In the genomic region with DNA sequence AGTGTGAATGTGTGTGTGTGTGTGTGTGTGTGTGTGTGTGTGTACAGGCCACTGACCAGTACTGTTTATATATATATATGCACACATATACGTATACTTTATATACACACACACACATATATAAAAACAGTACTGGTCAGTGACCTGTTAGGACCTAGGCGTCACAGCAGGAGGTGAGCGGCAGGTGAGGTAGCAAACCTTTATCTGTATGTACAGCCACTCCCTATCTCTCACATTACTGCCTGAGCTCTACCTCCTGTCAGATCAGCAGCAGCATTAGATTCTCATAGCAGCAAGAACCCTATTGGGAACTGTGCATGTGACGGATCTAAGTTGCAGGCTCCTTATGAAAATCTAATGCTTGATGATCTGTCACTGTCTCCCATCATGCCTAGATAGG, we compare ENCODE assay signal across 18 cellular contexts. TPM values are rescaled to one million over a fixed set of nuclear protein-coding genes. Genes with fewer than 3 reads are reported as not detected.
A peak's percentile ranks its signal among the peaks of the same experiment; 100 is the strongest.
DNase-seq lines count a peak whose midpoint lies in the region; ATAC-seq and TF ChIP-seq lines count a peak whose summit lies in the region.
"Had no signal": no experiment of that assay in that cellular context is flagged by ENCODE, and none has a peak within 500 bp of the region (broad histone marks: within the 10 kb centered on the region; RNA-seq: fewer than 3 reads in every experiment).

No MANE protein-coding gene starts in this region.

- DNase-seq in left ventricle myocardium inferior (no peak), left cardiac atrium (no peak), left colon (no peak), aorta (no peak)
- DNase-seq: CD8-positive, alpha-beta T cell; COR-L47; DMS 273 treated with DMSO at 0.1 percent for 48 hours; DMS53; DND-41; EL; HCEC 1CT; HFFc6 had no signal

- WGBS in aorta, 2 donors: 96 to 97% methylated on average over 4 of the region's 4 CpGs

- intact Hi-C loops in left ventricle myocardium inferior (cut with micrococcal nuclease) (no loop called here), left cardiac atrium (cut with DNase I) (no loop called here), left colon (cut with DNase I, micrococcal nuclease) (no loop called here), aorta (cut with DNase I) (no loop called here)

- H3K4me1 ChIP-seq in left ventricle myocardium inferior (peaks cover 53% of the 10 kb centered on the region), skeletal muscle tissue (ENCODE audit: control insufficient read depth in 3 of 3, insufficient read depth in 3 of 3, low read length in 3 of 3) (peaks cover 19 to 25% (median 19%) of the 10 kb centered on the region in 3 donors), aorta (ENCODE audit: control insufficient read depth in 1 of 2, insufficient read depth in 2 of 2, low read length in 2 of 2) (no peaks in the 10 kb centered on the region)
- H3K4me1 ChIP-seq: BLaER1 treated with 17β-estradiol and CSF1 and Interleukin-3, amounts not matched to agents 10 nM and 100 nM had no signal

- H3K27ac ChIP-seq in left ventricle myocardium inferior (replicated peaks) (peak overlapping the region; percentile 87), skeletal muscle tissue (ENCODE audit: low read depth, low read length) (peak overlapping the region; percentile 89), aorta (ENCODE audit: low read depth in 1 of 2, low read length in 2 of 2) (no peak overlapping the region)
- H3K27ac ChIP-seq: BLaER1 treated with 17β-estradiol and CSF1 and Interleukin-3, amounts not matched to agents 10 nM and 100 nM had no signal

- no peak for ATAC-seq in left cardiac atrium
- ATAC-seq in left colon: peak; percentile 65
- ATAC-seq in HG02884 (IDR thresholded peaks at IDR 0.05; ENCODE audit: unreplicated experiment): no peak
- ATAC-seq in aorta (ENCODE audit: low FRiP score): no peak
- ATAC-seq: CD8-positive, alpha-beta T cell; GM12878; GM23338; HepG2 had no signal

- H3K4me3 ChIP-seq in left ventricle myocardium inferior (no peak overlapping the region), skeletal muscle tissue (ENCODE audit: low read length in 3 of 3) (no peak overlapping the region), aorta (ENCODE audit: low read length in 2 of 2) (no peak overlapping the region)
- H3K4me3 ChIP-seq: BLaER1 treated with 17β-estradiol and CSF1 and Interleukin-3, amounts not matched to agents 10 nM and 100 nM; GM12878; GM23338 had no signal

- H3K36me3 ChIP-seq in left ventricle myocardium inferior (no peaks in the 10 kb centered on the region), skeletal muscle tissue (ENCODE audit: control insufficient read depth in 3 of 3, insufficient read depth in 3 of 3, low read length in 3 of 3) (no peaks in the 10 kb centered on the region), aorta (ENCODE audit: control insufficient read depth in 1 of 2, insufficient read depth in 2 of 2, low read length in 1 of 2) (no peaks in the 10 kb centered on the region)

- peak overlapping the region in 1 of 3 donors; percentile 14 for H3K9ac ChIP-seq in skeletal muscle tissue (ENCODE audit: low read depth in 1 of 3, low read length in 3 of 3)
- H3K9ac ChIP-seq: BLaER1 treated with 17β-estradiol and CSF1 and Interleukin-3, amounts not matched to agents 10 nM and 100 nM had no signal

- H3K9me3 ChIP-seq in left ventricle myocardium inferior (replicated peaks) (no peaks in the 10 kb centered on the region), skeletal muscle tissue (ENCODE audit: control insufficient read depth in 3 of 3, low read length in 3 of 3) (no peaks in the 10 kb centered on the region), aorta (ENCODE audit: control insufficient read depth, low read length) (no peaks in the 10 kb centered on the region)

- H3K27me3 ChIP-seq in left ventricle myocardium inferior (ENCODE audit: low read depth): no peaks in the 10 kb centered on the region
- H3K27me3 ChIP-seq in skeletal muscle tissue (ENCODE audit: control insufficient read depth in 3 of 3, insufficient read depth in 3 of 3, low read length in 3 of 3): no peaks in the 10 kb centered on the region
- no peaks in the 10 kb centered on the region for H3K27me3 ChIP-seq in aorta (ENCODE audit: control insufficient read depth in 1 of 2, insufficient read depth in 2 of 2, low read length in 1 of 2)
- H3K27me3 ChIP-seq: BLaER1 treated with 17β-estradiol and CSF1 and Interleukin-3, amounts not matched to agents 10 nM and 100 nM had no signal

- TF ChIP-seq CTCF in left ventricle myocardium inferior (IDR thresholded peaks at IDR 0.05; ENCODE audit: borderline replicate concordance): no peak

RNA-seq across cellular contexts. Expression of gene TBC1D4, which starts 34.5 kb away (rescaled TPM):
- 97.5 TPM for total RNA-seq in left ventricle myocardium inferior
- total RNA-seq in left cardiac atrium: 10 to 100 TPM; 47.7 to 54.2 TPM
- 10 to 100 TPM; 19.4 to 19.8 TPM for total RNA-seq in left colon
- 19.8 TPM for total RNA-seq in skeletal muscle tissue
- total RNA-seq in aorta: 10 to 100 TPM in 1 of 2 donors, 1 to 10 TPM in 1; 9.1 to 16.3 TPM
- polyA plus RNA-seq in aorta: 1 to 10 TPM; 1.4 to 3.3 TPM

Comparison
In these comparisons a context has a peak if more than half of its experiments do, and no peak if none do; other contexts are left out.
1. H3K27ac ChIP-seq: peak in left ventricle myocardium inferior (single experiment) and skeletal muscle tissue (single experiment); none in aorta (0 of 2).